Comparison of ENCODE assay signal across 8 cellular contexts in genomic region chr17:77147357-77147801, GRCh38. TPM values are rescaled to one million over a fixed set of nuclear protein-coding genes. Genes with fewer than 3 reads are reported as not detected.
DNase-seq lines count a peak whose midpoint lies in the region; ATAC-seq, FAIRE-seq and TF ChIP-seq lines count a peak whose summit lies in the region.

No MANE protein-coding gene starts in this region.

- POLR2A ChIA-PET in OCI-LY7 (lab: Charles Lee) = no interaction called here

- peak overlapping the region; percentile 95 for H3K27ac ChIP-seq in OCI-LY7 (ENCODE audit: low read depth, low read length, poor library complexity, severe bottlenecking)

- no TSS peak for BruUV-seq in OCI-LY7 (replicated peaks; lab: Mats Ljungman, UMichigan)

- FAIRE-seq in GM12892 (lab: Jason Lieb, UNC) = peak; percentile 68

- peaks cover 23% of the 10 kb centered on the region; the same call in 1 of the 2 replicates for H4K20me1 ChIP-seq in OCI-LY7 (ENCODE audit: insufficient read depth, low read length)

- no peak for TF ChIP-seq POLR2A in GM12892 (IDR thresholded peaks at IDR 0.05; ENCODE audit: low read depth, low read length)

- peak overlapping the region in 5 of 8 donors; percentile 23 to 74 (median 60) for H3K4me3 Mint-ChIP-seq in naive B cell

- no peak for TF ChIP-seq CTCF in OCI-LY7 (conservative IDR thresholded peaks at IDR 0.05; ENCODE audit: low read length)

- H3K36me3 ChIP-seq in OCI-LY7 (ENCODE audit: insufficient read depth, low read length) = peaks cover 91% of the 10 kb centered on the region

- peaks cover 95% of the 10 kb centered on the region for H3K4me1 ChIP-seq in OCI-LY7 (ENCODE audit: insufficient read depth, low read length, poor library complexity, severe bottlenecking)

- DNase-seq in GM12892 (ENCODE audit: insufficient read length) (no peak), OCI-LY7 (ENCODE audit: low spot score) (peak; percentile 71), naive B cell (no peak), 8988T (no peak), amygdala (lab: John Stamatoyannopoulos, UW) (no peak)
- no peak for DNase-seq in stimulated activated CD4-positive, alpha-beta T cell treated with anti-CD3 and anti-CD28 coated beads, Interleukin-2, amount 100 ng/mL, for 48 hours

- ATAC-seq in GM21526 (IDR thresholded peaks at IDR 0.05; ENCODE audit: low FRiP score, unreplicated experiment) = peak; percentile 46
- peak in 1 of 2 donors; percentile 25 for ATAC-seq in naive B cell (ENCODE audit: low read depth in 2 of 2)
- no peak for ATAC-seq in HG03196 (IDR thresholded peaks at IDR 0.05; ENCODE audit: unreplicated experiment)

- H3K79me2 ChIP-seq in OCI-LY7 (ENCODE audit: insufficient read depth, low read depth, low read length) = peaks cover 94% of the 10 kb centered on the region

- CTCF ChIA-PET in OCI-LY7 (lab: Charles Lee; ENCODE audit: unreplicated experiment) = interaction anchor here (1.5 to 3.0 kb wide), 2 partner anchors 59 to 64 kb away, joined by 5 to 13 read pairs; no protein-coding TSS in a partner anchor

- H3K9me3 Mint-ChIP-seq in naive B cell = no peaks in the 10 kb centered on the region

- intact Hi-C loops in OCI-LY7 (cut with micrococcal nuclease; ENCODE audit: unreplicated experiment) = loop anchor here (1.0 to 10.0 kb wide), 5 partner anchors 35 to 257 kb away; no protein-coding TSS in a partner anchor

- H3K9me3 ChIP-seq in OCI-LY7 (ENCODE audit: low read length) = no peaks in the 10 kb centered on the region

- peak overlapping the region; percentile 87 for H3K4me2 ChIP-seq in OCI-LY7 (ENCODE audit: low read length)

- peaks cover 53 to 71% (median 67%) of the 10 kb centered on the region in 3 donors for H3K4me1 Mint-ChIP-seq in naive B cell

- H3K36me3 Mint-ChIP-seq in naive B cell = peaks cover 40 to 41% of the 10 kb centered on the region in 2 donors

- H3K9me2 ChIP-seq in OCI-LY7 (ENCODE audit: insufficient read depth, low read length) = no peaks in the 10 kb centered on the region

- H2AFZ ChIP-seq in OCI-LY7 (ENCODE audit: low read length) = no peak overlapping the region

- H3K27ac Mint-ChIP-seq in naive B cell = peak overlapping the region in 4 of 6 donors; percentile 5 to 83 (median 48)

- H3K27me3 Mint-ChIP-seq in naive B cell = no peaks in the 10 kb centered on the region

- H3K4me3 ChIP-seq in OCI-LY7 (ENCODE audit: low read depth, low read length, poor library complexity, severe bottlenecking) = peak overlapping the region; percentile 93

RNA-seq across cellular contexts. Expression of gene SEC14L1, which starts 6.6 kb away (rescaled TPM):
- polyA plus RNA-seq in GM12892 (2012; ENCODE audit: missing spikeins) = 29.6 TPM
- 123 and 137 TPM in 2 replicates for total RNA-seq in OCI-LY7 (2014; rRNA removed; shearing (Covaris generic))
- 227 and 321 TPM in 2 replicates for total RNA-seq in OCI-LY7 (2022)
- 10 to 100 TPM; 14.4 to 21.6 (median 17.4) TPM for polyA plus RNA-seq in naive B cell (ENCODE audit: low read depth in 6 of 6)
